In genomic region chr5:51731641-51732040, GRCh38 we compare ENCODE assay signal across 18 cellular contexts.
DNase-seq lines count a peak whose midpoint lies in the region; ATAC-seq, FAIRE-seq and TF ChIP-seq lines count a peak whose summit lies in the region.
"Had no signal": no experiment of that assay in that cellular context is flagged by ENCODE, and none has a peak within 500 bp of the region (broad histone marks: within the 10 kb centered on the region; RNA-seq: fewer than 3 reads in every experiment).

No MANE protein-coding gene starts in this region.

- DNase-seq in A673 (ENCODE audit: low spot score) (peak; percentile 2), NCI-H446 treated with DMSO at 0.1 percent for 48 hours (lab: John Stamatoyannopoulos, UW) (peak; percentile 9), bronchial epithelial cell (ENCODE audit: low read depth) (peak; percentile 57), glomerular endothelial cell (ENCODE audit: extremely low read depth, low read depth, low spot score) (peak; percentile 14), NCI-H2107 (lab: John Stamatoyannopoulos, UW) (no peak), glutamatergic neuron (no peak)
- no peak for DNase-seq in effector memory CD8-positive, alpha-beta T cell
- no peak for DNase-seq in stimulated activated CD4-positive, alpha-beta T cell treated with anti-CD3 and anti-CD28 coated beads, Interleukin-4, amount 100 ng/mL, for 24 hours
- DNase-seq: Calu3, DMS79 treated with DMSO at 0.1 percent for 48 hours, NCI-H1048, NCI-H146, NCI-H345, PC-3 had no signal

- H3K4me3 ChIP-seq in A673 (ENCODE audit: low read depth, low read length, poor library complexity, severe bottlenecking): no peak overlapping the region
- H3K4me3 ChIP-seq in bronchial epithelial cell (ENCODE audit: low read depth, low read length): no peak overlapping the region
- H3K4me3 ChIP-seq: GM23338, K562 had no signal

- no peaks in the 10 kb centered on the region for H3K36me3 Mint-ChIP-seq in glutamatergic neuron (ENCODE audit: unreplicated experiment)
- no peaks in the 10 kb centered on the region for H3K36me3 Mint-ChIP-seq in effector memory CD8-positive, alpha-beta T cell (ENCODE audit: insufficient read depth)

- H3K27me3 ChIP-seq in A673 (replicated peaks; ENCODE audit: insufficient read depth, low read depth, low read length, poor library complexity): no peaks in the 10 kb centered on the region
- no peaks in the 10 kb centered on the region for H3K27me3 ChIP-seq in bronchial epithelial cell (ENCODE audit: control insufficient read depth, insufficient read depth, low read length)

- intact Hi-C loops in A673 (cut with micrococcal nuclease; ENCODE audit: unreplicated experiment): no loop called here

- no peaks in the 10 kb centered on the region for H3K9me3 Mint-ChIP-seq in glutamatergic neuron (ENCODE audit: unreplicated experiment)
- H3K9me3 Mint-ChIP-seq in effector memory CD8-positive, alpha-beta T cell: peaks cover 6 to 11% of the 10 kb centered on the region in 2 donors
- H3K9me3 Mint-ChIP-seq: GM23338 had no signal

- H3K4me1 Mint-ChIP-seq in glutamatergic neuron (ENCODE audit: low read depth, unreplicated experiment): peaks cover 4% of the 10 kb centered on the region
- H3K4me1 Mint-ChIP-seq in effector memory CD8-positive, alpha-beta T cell (ENCODE audit: low read depth in 2 of 2): no peaks in the 10 kb centered on the region

- no peaks in the 10 kb centered on the region for H3K27me3 Mint-ChIP-seq in glutamatergic neuron (ENCODE audit: unreplicated experiment)
- no peaks in the 10 kb centered on the region for H3K27me3 Mint-ChIP-seq in effector memory CD8-positive, alpha-beta T cell

- no peak overlapping the region for H3K27ac ChIP-seq in A673 (ENCODE audit: low read depth, low read length, poor library complexity, severe bottlenecking)

- POLR2A ChIA-PET in A673 (lab: Charles Lee; ENCODE audit: low non-redundant PET): no interaction called here

- CTCF ChIA-PET in A673 (lab: Charles Lee): no interaction called here

- no peak overlapping the region for H3K4me3 Mint-ChIP-seq in glutamatergic neuron (ENCODE audit: unreplicated experiment)
- H3K4me3 Mint-ChIP-seq in effector memory CD8-positive, alpha-beta T cell: no peak overlapping the region
- H3K4me3 Mint-ChIP-seq: GM23338 had no signal

- no peak for FAIRE-seq in bronchial epithelial cell (lab: Jason Lieb, UNC)
- FAIRE-seq: A204.1, G401.6, K562 had no signal

- no peak overlapping the region for H3K27ac Mint-ChIP-seq in glutamatergic neuron (ENCODE audit: unreplicated experiment)
- H3K27ac Mint-ChIP-seq in effector memory CD8-positive, alpha-beta T cell: no peak overlapping the region
- H3K27ac Mint-ChIP-seq: GM23338 had no signal

- H3K9me3 ChIP-seq in A673 (ENCODE audit: low read depth, low read length, poor library complexity, severe bottlenecking): no peaks in the 10 kb centered on the region

- no peaks in the 10 kb centered on the region for H3K4me1 ChIP-seq in A673 (ENCODE audit: insufficient read depth, low read length, poor library complexity, severe bottlenecking)

- no peak for ATAC-seq in effector memory CD8-positive, alpha-beta T cell (replicated peaks)
- ATAC-seq: GM23338, K562, PC-3 had no signal

- TF ChIP-seq CTCF in A673 (conservative IDR thresholded peaks at IDR 0.05; ENCODE audit: low read depth, low read length): no peak
- TF ChIP-seq CTCF in bronchial epithelial cell (IDR thresholded peaks at IDR 0.05; ENCODE audit: insufficient read depth, low read length, severe bottlenecking): no peak
- TF ChIP-seq CTCF in glutamatergic neuron (IDR thresholded peaks at IDR 0.05; ENCODE audit: partially characterized antibody, unreplicated experiment): no peak

- H3K36me3 ChIP-seq in A673 (ENCODE audit: insufficient read depth, low read length, poor library complexity, severe bottlenecking) (no peaks in the 10 kb centered on the region), bronchial epithelial cell (ENCODE audit: control insufficient read depth, insufficient read depth, low read length) (no peaks in the 10 kb centered on the region)

- no TSS peak for BruUV-seq in A673 (replicated peaks; lab: Mats Ljungman, UMichigan)

Comparison
In these comparisons a context has a peak if more than half of its experiments do, and no peak if none do; other contexts are left out.
1. DNase-seq: peak in A673 (single experiment), NCI-H446 treated with DMSO at 0.1 percent for 48 hours (single experiment), bronchial epithelial cell (single experiment) and glomerular endothelial cell (single experiment); none in NCI-H2107 (single experiment), glutamatergic neuron (single experiment), effector memory CD8-positive, alpha-beta T cell (0 of 3) and stimulated activated CD4-positive, alpha-beta T cell treated with anti-CD3 and anti-CD28 coated beads, Interleukin-4, amount 100 ng/mL, for 24 hours (single experiment).